In the genomic region with DNA sequence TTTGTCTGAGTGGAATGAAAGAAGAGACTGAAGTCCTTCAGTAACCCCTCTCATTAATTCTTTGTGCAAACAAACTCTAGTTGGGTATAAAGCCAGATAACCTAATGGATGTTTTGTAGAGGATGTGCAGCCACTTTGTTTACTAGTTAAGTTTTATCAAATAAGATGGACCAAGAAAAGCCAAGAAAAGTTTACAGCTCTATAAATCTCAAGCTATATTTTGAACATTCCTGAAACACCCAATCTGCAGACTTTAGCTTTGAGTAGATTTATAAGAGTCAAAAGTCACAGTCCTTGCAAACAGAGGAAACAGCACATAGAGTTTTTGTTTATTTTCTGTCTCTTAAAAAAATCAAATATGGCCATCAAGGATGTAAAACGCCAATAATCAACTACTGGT, we compare ENCODE assay signal across 20 cellular contexts.
A peak's percentile ranks its signal among the peaks of the same experiment; 100 is the strongest.
DNase-seq lines count a peak whose midpoint lies in the region; ATAC-seq, FAIRE-seq and TF ChIP-seq lines count a peak whose summit lies in the region.
"Had no signal": no experiment of that assay in that cellular context is flagged by ENCODE, and none has a peak within 500 bp of the region (broad histone marks: within the 10 kb centered on the region; RNA-seq: fewer than 3 reads in every experiment).

No MANE protein-coding gene starts in this region.

- no peak overlapping the region for H2AK5ac ChIP-seq in H1 (ENCODE audit: low read depth, low read length)

- H3K4me2 ChIP-seq in OCI-LY1 (ENCODE audit: low read length) (no peak overlapping the region), H1 (ENCODE audit: insufficient read depth in 1 of 2, low read depth in 2 of 2, low read length in 2 of 2) (no peak overlapping the region)
- H3K4me2 ChIP-seq: BLaER1 treated with 17β-estradiol and CSF1 and Interleukin-3, amounts not matched to agents 10 nM and 100 nM; SK-N-SH had no signal

- H3K27ac Mint-ChIP-seq in activated naive CD4-positive, alpha-beta T cell treated with anti-CD3 and anti-CD28 coated beads, Interleukin-2, amount 10 ng/mL, durations not matched to agents 7 days and 5 days = peak overlapping the region; percentile 33
- H3K27ac Mint-ChIP-seq in activated naive CD4-positive, alpha-beta T cell treated with anti-CD3 and anti-CD28 coated beads, Interleukin-2, amount 50 U/mL, for 72 hours = no peak overlapping the region
- H3K27ac Mint-ChIP-seq: CD8-positive, alpha-beta T cell had no signal

- H3K4me1 ChIP-seq in OCI-LY1 (ENCODE audit: insufficient read depth, low read length, severe bottlenecking) (peaks cover 9% of the 10 kb centered on the region), H1 (replicated peaks in 1 of 4; ENCODE audit: control insufficient read depth in 3 of 4, insufficient read depth in 4 of 4, low read length in 3 of 4) (peaks cover 0 to 3% (median 0%) of the 10 kb centered on the region in 4 experiments; a peak in 1 of 7 replicates), psoas muscle (no peaks in the 10 kb centered on the region)
- H3K4me1 ChIP-seq: BLaER1 treated with 17β-estradiol and CSF1 and Interleukin-3, amounts not matched to agents 10 nM and 100 nM had no signal

- H2AFZ ChIP-seq in OCI-LY1 (ENCODE audit: low read length) (peak overlapping the region; percentile 73; the same call in 1 of the 2 replicates), H1 (ENCODE audit: low read length) (0 out of 2 replicates have a peak overlapping the region, but pooled peaks have one; percentile 17)

- no peaks in the 10 kb centered on the region for H3K79me1 ChIP-seq in H1 (ENCODE audit: low read depth, low read length)

- H2BK20ac ChIP-seq in H1 (ENCODE audit: low read length) = no peak overlapping the region

- H3K23ac ChIP-seq in H1 (ENCODE audit: insufficient read length) = no peak overlapping the region

- H4K5ac ChIP-seq in H1 (ENCODE audit: insufficient read length, low read depth, low read length) = no peak overlapping the region

- no peak overlapping the region for H2BK15ac ChIP-seq in H1 (ENCODE audit: low read length)

- WGBS in H1 (ENCODE audit: extremely low coverage in 1 of 2, insufficient coverage in 1 of 2, insufficient read length in 1 of 2, insufficient replicate concordance in 2 of 2, low coverage in 1 of 2, low lambda C conversion rate in 2 of 2, missing lambda C conversion rate in 1 of 2), 2 experiments = 81% methylated on average over 1 of the region's 1 CpG; no CpG with 5 or more reads in 1 of the 2 experiments
- 82 to 95% (median 86%) methylated on average over 1 of the region's 1 CpG for WGBS in psoas muscle, 3 donors

- TF ChIP-seq CTCF in OCI-LY1 (IDR thresholded peaks at IDR 0.05; ENCODE audit: low read length) (no peak), H1 (IDR thresholded peaks at IDR 0.05; ENCODE audit: control extremely low read depth in 1 of 3, insufficient read depth in 1 of 3, low read depth in 1 of 3, low read length in 3 of 3) (no peak), psoas muscle (IDR thresholded peaks at IDR 0.05) (no peak)

- H3K9me2 ChIP-seq in OCI-LY1 (ENCODE audit: low read depth, low read length) = no peaks in the 10 kb centered on the region
- H3K9me2 ChIP-seq: SK-N-SH had no signal

- H3K56ac ChIP-seq in H1 (replicated peaks; ENCODE audit: insufficient read length, low read depth, low read length) = no peak overlapping the region

- no peaks in the 10 kb centered on the region for H3K9me3 Mint-ChIP-seq in activated naive CD4-positive, alpha-beta T cell treated with anti-CD3 and anti-CD28 coated beads, Interleukin-2, amount 10 ng/mL, durations not matched to agents 7 days and 5 days
- no peaks in the 10 kb centered on the region for H3K9me3 Mint-ChIP-seq in activated naive CD4-positive, alpha-beta T cell treated with anti-CD3 and anti-CD28 coated beads, Interleukin-2, amount 50 U/mL, for 72 hours
- H3K9me3 Mint-ChIP-seq: CD8-positive, alpha-beta T cell had no signal

- H3K79me2 ChIP-seq in OCI-LY1 (ENCODE audit: insufficient read depth, low read length) (no peaks in the 10 kb centered on the region), H1 (ENCODE audit: control insufficient read depth in 1 of 2, insufficient read depth in 2 of 2, low read length in 2 of 2) (no peaks in the 10 kb centered on the region)

- H4K91ac ChIP-seq in H1 (replicated peaks; ENCODE audit: insufficient read length, low read length) = no peak overlapping the region

- TF ChIP-seq RAD21 in H1 (IDR thresholded peaks at IDR 0.05 in 1 of 2, conservative IDR thresholded peaks at IDR 0.05 in 1 of 2; ENCODE audit: low read depth in 2 of 2, low read length in 2 of 2) = no peak

- no peaks in the 10 kb centered on the region for H3K9me3 ChIP-seq in OCI-LY1 (ENCODE audit: low read length)
- no peaks in the 10 kb centered on the region; a peak in 1 of 4 replicates for H3K9me3 ChIP-seq in H1 (ENCODE audit: insufficient read depth in 2 of 2, low read depth in 1 of 2, low read length in 1 of 2)
- no peaks in the 10 kb centered on the region for H3K9me3 ChIP-seq in psoas muscle
- H3K9me3 ChIP-seq: SK-N-SH had no signal

- H2BK120ac ChIP-seq in H1 (replicated peaks; ENCODE audit: low read depth, low read length) = no peak overlapping the region

- CTCF ChIA-PET in activated naive CD4-positive, alpha-beta T cell treated with anti-CD3 and anti-CD28 coated beads, Interleukin-2, amount 10 ng/mL, durations not matched to agents 7 days and 5 days (lab: Charles Lee) = no interaction called here
- CTCF ChIA-PET in H1 (lab: Charles Lee; ENCODE audit: partially characterized antibody) = interaction anchor here (1.5 kb wide), 1 partner anchor 76 kb away, joined by 4 read pairs; no protein-coding TSS in a partner anchor

- no peak overlapping the region for H4K8ac ChIP-seq in H1 (ENCODE audit: extremely low read depth, insufficient read depth, low read length)

- TF ChIP-seq POLR2A in H1 (IDR thresholded peaks at IDR 0.05; ENCODE audit: control extremely low read depth in 1 of 2, low read depth in 2 of 2, low read length in 2 of 2) = no peak

- in situ Hi-C loops in KBM-7 (cut with MboI; ENCODE audit: low pct_unique_long_range_greater_than_20kb, low sequenced_read_pairs) = no loop called here

- H3F3A ChIP-seq in OCI-LY1 (ENCODE audit: insufficient read depth, low read length) = no peaks in the 10 kb centered on the region; the same call in 1 of the 2 replicates

- H3K27me3 ChIP-seq in OCI-LY1 (ENCODE audit: insufficient read depth, low read length) (no peaks in the 10 kb centered on the region), H1 (replicated peaks in 1 of 4; ENCODE audit: control insufficient read depth in 3 of 4, extremely low read depth in 1 of 4, insufficient read depth in 3 of 4, low read length in 3 of 4) (no peaks in the 10 kb centered on the region), psoas muscle (ENCODE audit: insufficient read depth in 3 of 3, low read length in 2 of 3) (no peaks in the 10 kb centered on the region)
- H3K27me3 ChIP-seq: BLaER1 treated with 17β-estradiol and CSF1 and Interleukin-3, amounts not matched to agents 10 nM and 100 nM had no signal

- H3K9ac ChIP-seq in OCI-LY1 (ENCODE audit: low read length) (no peak overlapping the region), H1 (replicated peaks in 1 of 4; ENCODE audit: extremely low read depth in 1 of 4, low read depth in 3 of 4, low read length in 3 of 4) (no peak overlapping the region)
- H3K9ac ChIP-seq: BLaER1 treated with 17β-estradiol and CSF1 and Interleukin-3, amounts not matched to agents 10 nM and 100 nM; SK-N-SH had no signal

- no peak overlapping the region for H2BK12ac ChIP-seq in H1 (ENCODE audit: low read depth, low read length)

- H3K27me3 Mint-ChIP-seq in activated naive CD4-positive, alpha-beta T cell treated with anti-CD3 and anti-CD28 coated beads, Interleukin-2, amount 10 ng/mL, durations not matched to agents 7 days and 5 days = no peaks in the 10 kb centered on the region

- POLR2A ChIA-PET in H1 (lab: Charles Lee; ENCODE audit: partially characterized antibody) = no interaction called here

- no peak for DNase-seq in activated naive CD4-positive, alpha-beta T cell treated with anti-CD3 and anti-CD28 coated beads, Interleukin-2, amount 10 ng/mL, durations not matched to agents 7 days and 5 days
- DNase-seq in activated naive CD4-positive, alpha-beta T cell treated with anti-CD3 and anti-CD28 coated beads, Interleukin-2, amount 50 U/mL, for 72 hours (ENCODE audit: low spot score in 2 of 2) = no peak
- DNase-seq in H1 (ENCODE audit: low read depth in 1 of 2, low spot score in 2 of 2) = no peak
- DNase-seq in psoas muscle = no peak
- no peak for DNase-seq in KBM-7
- DNase-seq: CD8-positive, alpha-beta T cell; DMS79; GOT3; NCI-H187; NCI-H2107; NCI-H226; NK-92 treated with Interleukin-12 subunit alpha and Interleukin-12 subunit beta, amount 100 ng/mL, for 24 hours; SHP77 treated with DMSO at 0.1 percent for 48 hours; SK-N-SH had no signal

- H2BK5ac ChIP-seq in H1 (ENCODE audit: low read depth, low read length) = no peak overlapping the region

- no peak for ATAC-seq in activated naive CD4-positive, alpha-beta T cell treated with anti-CD3 and anti-CD28 coated beads, Interleukin-2, amount 50 U/mL, for 72 hours
- no peak for ATAC-seq in psoas muscle
- ATAC-seq in HG02884 (IDR thresholded peaks at IDR 0.05; ENCODE audit: unreplicated experiment) = no peak
- ATAC-seq in HG03460 (IDR thresholded peaks at IDR 0.05; ENCODE audit: unreplicated experiment) = no peak
- ATAC-seq: CD8-positive, alpha-beta T cell had no signal

- no peak for TF ChIP-seq EP300 in H1 (IDR thresholded peaks at IDR 0.05; ENCODE audit: borderline replicate concordance in 1 of 2, low read depth in 2 of 2, low read length in 2 of 2)

- no peaks in the 10 kb centered on the region for H3K4me1 Mint-ChIP-seq in activated naive CD4-positive, alpha-beta T cell treated with anti-CD3 and anti-CD28 coated beads, Interleukin-2, amount 10 ng/mL, durations not matched to agents 7 days and 5 days

- no peaks in the 10 kb centered on the region for H3K36me3 ChIP-seq in OCI-LY1 (ENCODE audit: insufficient read depth, low read length)
- no peaks in the 10 kb centered on the region for H3K36me3 ChIP-seq in H1 (ENCODE audit: control insufficient read depth in 2 of 4, insufficient read depth in 4 of 4, low read length in 3 of 4)
- no peaks in the 10 kb centered on the region for H3K36me3 ChIP-seq in psoas muscle (ENCODE audit: insufficient read depth in 1 of 2, low read depth in 1 of 2)
- H3K36me3 ChIP-seq: BLaER1 treated with 17β-estradiol and CSF1 and Interleukin-3, amounts not matched to agents 10 nM and 100 nM had no signal

- H3K36me3 Mint-ChIP-seq in activated naive CD4-positive, alpha-beta T cell treated with anti-CD3 and anti-CD28 coated beads, Interleukin-2, amount 10 ng/mL, durations not matched to agents 7 days and 5 days = no peaks in the 10 kb centered on the region
- H3K36me3 Mint-ChIP-seq in activated naive CD4-positive, alpha-beta T cell treated with anti-CD3 and anti-CD28 coated beads, Interleukin-2, amount 50 U/mL, for 72 hours = no peaks in the 10 kb centered on the region
- H3K36me3 Mint-ChIP-seq: CD8-positive, alpha-beta T cell had no signal

- no peak overlapping the region for H3K4me3 ChIP-seq in OCI-LY1 (ENCODE audit: low read depth, low read length, poor library complexity, severe bottlenecking)
- no peak overlapping the region for H3K4me3 ChIP-seq in H1 (ENCODE audit: extremely low read depth in 1 of 4, insufficient read depth in 2 of 4, low read depth in 3 of 4, low read length in 4 of 4)
- no peak overlapping the region for H3K4me3 ChIP-seq in psoas muscle
- H3K4me3 ChIP-seq: BLaER1 treated with 17β-estradiol and CSF1 and Interleukin-3, amounts not matched to agents 10 nM and 100 nM had no signal

- no peak overlapping the region for H3K27ac ChIP-seq in OCI-LY1 (ENCODE audit: low read depth, low read length, poor library complexity, severe bottlenecking)
- no peak overlapping the region for H3K27ac ChIP-seq in H1 (ENCODE audit: low read depth, low read length)
- peak overlapping the region; percentile 20 for H3K27ac ChIP-seq in psoas muscle
- H3K27ac ChIP-seq: BLaER1 treated with 17β-estradiol and CSF1 and Interleukin-3, amounts not matched to agents 10 nM and 100 nM had no signal

- intact Hi-C loops in psoas muscle (cut with DNase I) = no loop called here

- H3K23me2 ChIP-seq in H1 (ENCODE audit: low read depth, low read length) = no peaks in the 10 kb centered on the region

- no peak overlapping the region for H3K4me3 Mint-ChIP-seq in activated naive CD4-positive, alpha-beta T cell treated with anti-CD3 and anti-CD28 coated beads, Interleukin-2, amount 10 ng/mL, durations not matched to agents 7 days and 5 days
- H3K4me3 Mint-ChIP-seq: CD8-positive, alpha-beta T cell had no signal

- H3K4ac ChIP-seq in H1 (replicated peaks; ENCODE audit: insufficient read length, low read depth, low read length) = no peak overlapping the region

- no peak for FAIRE-seq in H1 (lab: Jason Lieb, UNC)
- FAIRE-seq: GM12892, GM18507 had no signal

- H4K20me1 ChIP-seq in OCI-LY1 (ENCODE audit: insufficient read depth, low read length) (no peaks in the 10 kb centered on the region), H1 (replicated peaks in 1 of 2; ENCODE audit: control insufficient read depth in 1 of 2, insufficient read depth in 2 of 2, low read length in 2 of 2) (no peaks in the 10 kb centered on the region)
- H4K20me1 ChIP-seq: BLaER1 treated with 17β-estradiol and CSF1 and Interleukin-3, amounts not matched to agents 10 nM and 100 nM had no signal

- H3K18ac ChIP-seq in H1 (ENCODE audit: extremely low read depth, low read length) = no peak overlapping the region

- H3K14ac ChIP-seq in H1 (ENCODE audit: insufficient read length) = no peak overlapping the region
